Comparison of ENCODE assay signal across 8 cellular contexts in genomic region chr17:45433136-45433535, GRCh38. TPM values are rescaled to one million over a fixed set of nuclear protein-coding genes. Genes with fewer than 3 reads are reported as not detected.
DNase-seq lines count a peak whose midpoint lies in the region; ATAC-seq and TF ChIP-seq lines count a peak whose summit lies in the region.

No MANE protein-coding gene starts in this region.

- H2AFZ ChIP-seq in KMS-11 (ENCODE audit: low read depth): no peak overlapping the region

- no peak for DNase-seq in CD14-positive monocyte (ENCODE audit: low spot score)
- no peak for DNase-seq in coronary artery (ENCODE audit: low spot score)
- DNase-seq in natural killer cell: no peak
- no peak for DNase-seq in H4 (ENCODE audit: low spot score)
- no peak for DNase-seq in stimulated activated CD8-positive, alpha-beta memory T cell treated with anti-CD3 and anti-CD28 coated beads, Interleukin-4, amount 100 ng/mL, for 48 hours

- H3K4me3 Mint-ChIP-seq in CD14-positive monocyte (peak overlapping the region; percentile 72 to 76), natural killer cell (peak overlapping the region; percentile 73)

- no peaks in the 10 kb centered on the region for H3K36me3 ChIP-seq in KMS-11 (ENCODE audit: insufficient read depth)

- peak overlapping the region; percentile 33; the same call in 1 of the 2 replicates for H3K4me2 ChIP-seq in KMS-11

- intact Hi-C loops in CD14-positive monocyte (cut with micrococcal nuclease): no loop called here
- intact Hi-C loops in natural killer cell (cut with micrococcal nuclease): no loop called here

- TF ChIP-seq CTCF in CD14-positive monocyte (IDR thresholded peaks at IDR 0.05) (no peak), KMS-11 (conservative IDR thresholded peaks at IDR 0.05; ENCODE audit: low read depth, low read length) (no peak), coronary artery (IDR thresholded peaks at IDR 0.05) (no peak), natural killer cell (IDR thresholded peaks at IDR 0.05) (no peak)

- H3K27ac Mint-ChIP-seq in CD14-positive monocyte: peak overlapping the region in 6 of 7 donors; percentile 35 to 86 (median 76)
- peak overlapping the region in 1 of 2 donors; percentile 83 for H3K27ac Mint-ChIP-seq in natural killer cell

- H3K9me3 Mint-ChIP-seq in CD14-positive monocyte: no peaks in the 10 kb centered on the region
- H3K9me3 Mint-ChIP-seq in natural killer cell: no peaks in the 10 kb centered on the region

- H3K4me1 ChIP-seq in KMS-11 (ENCODE audit: low read depth, poor library complexity, severe bottlenecking): peaks cover 49% of the 10 kb centered on the region

- H4K20me1 ChIP-seq in KMS-11 (ENCODE audit: insufficient read depth): no peaks in the 10 kb centered on the region

- H3K27me3 Mint-ChIP-seq in CD14-positive monocyte (ENCODE audit: low read depth in 3 of 3) (peaks cover 0 to 1% (median 0%) of the 10 kb centered on the region in 3 donors), natural killer cell (ENCODE audit: low read depth in 2 of 2) (no peaks in the 10 kb centered on the region)

- H3K9ac ChIP-seq in KMS-11: no peak overlapping the region

- no peak for ATAC-seq in natural killer cell
- no peak for ATAC-seq in GM18873 (IDR thresholded peaks at IDR 0.05; ENCODE audit: low FRiP score, unreplicated experiment)
- no peak for ATAC-seq in GM19324 (IDR thresholded peaks at IDR 0.05; ENCODE audit: low FRiP score, unreplicated experiment)

- no peaks in the 10 kb centered on the region for H3K79me2 ChIP-seq in KMS-11 (ENCODE audit: insufficient read depth, low read depth)

- H3K27me3 ChIP-seq in KMS-11 (ENCODE audit: insufficient read depth, low read depth): no peaks in the 10 kb centered on the region

- H3K27ac ChIP-seq in KMS-11: no peak overlapping the region
- H3K27ac ChIP-seq in coronary artery: peak overlapping the region in 1 of 2 donors; percentile 68

- H3K4me1 Mint-ChIP-seq in CD14-positive monocyte (peaks cover 41% of the 10 kb centered on the region), natural killer cell (peaks cover 9 to 31% of the 10 kb centered on the region in 2 donors)

- no peak overlapping the region for H3K4me3 ChIP-seq in KMS-11 (IDR thresholded peaks at IDR 0.05; ENCODE audit: insufficient read depth, low read depth, low read length)
- peak overlapping the region; percentile 74 for H3K4me3 ChIP-seq in coronary artery

- peaks cover 41 to 52% of the 10 kb centered on the region in 2 donors for H3K36me3 Mint-ChIP-seq in CD14-positive monocyte
- no peaks in the 10 kb centered on the region for H3K36me3 Mint-ChIP-seq in natural killer cell

RNA-seq across cellular contexts. Expression of gene ARHGAP27, which starts 0.5 kb away (rescaled TPM):
- polyA plus RNA-seq in CD14-positive monocyte: 10 to 100 TPM; 47.2 to 55.0 TPM
- 100 to 1,000 TPM; 125 to 141 (median 126) TPM for total RNA-seq in natural killer cell
- 0.46 and 1.4 TPM in 2 replicates for total RNA-seq in H4 (2014; rRNA removed; shearing (Covaris generic))

RNA-seq across cellular contexts. Expression of gene PLEKHM1, which starts 57.4 kb away (rescaled TPM):
- 10 to 100 TPM; 12.8 to 15.0 TPM for polyA plus RNA-seq in CD14-positive monocyte
- total RNA-seq in natural killer cell: 100 to 1,000 TPM; 140 to 160 (median 158) TPM
- 8.5 and 10.5 TPM in 2 replicates for total RNA-seq in H4 (2014; rRNA removed; shearing (Covaris generic))

Comparison
In these comparisons a context has a peak if more than half of its experiments do, and no peak if none do; other contexts are left out.
1. RNA of gene ARHGAP27, which starts 0.5 kb away (total RNA-seq): 125 to 141 TPM in natural killer cell; 0.46 to 1.4 TPM in H4; every median in the first group is over 10 times any median in the second.
2. RNA of gene PLEKHM1, which starts 57.4 kb away (total RNA-seq): 140 to 160 TPM in natural killer cell; 8.5 to 10.5 TPM in H4; every median in the first group is over 10 times any median in the second.